Comparison of ENCODE assay signal across 17 cellular contexts in the genomic region with DNA sequence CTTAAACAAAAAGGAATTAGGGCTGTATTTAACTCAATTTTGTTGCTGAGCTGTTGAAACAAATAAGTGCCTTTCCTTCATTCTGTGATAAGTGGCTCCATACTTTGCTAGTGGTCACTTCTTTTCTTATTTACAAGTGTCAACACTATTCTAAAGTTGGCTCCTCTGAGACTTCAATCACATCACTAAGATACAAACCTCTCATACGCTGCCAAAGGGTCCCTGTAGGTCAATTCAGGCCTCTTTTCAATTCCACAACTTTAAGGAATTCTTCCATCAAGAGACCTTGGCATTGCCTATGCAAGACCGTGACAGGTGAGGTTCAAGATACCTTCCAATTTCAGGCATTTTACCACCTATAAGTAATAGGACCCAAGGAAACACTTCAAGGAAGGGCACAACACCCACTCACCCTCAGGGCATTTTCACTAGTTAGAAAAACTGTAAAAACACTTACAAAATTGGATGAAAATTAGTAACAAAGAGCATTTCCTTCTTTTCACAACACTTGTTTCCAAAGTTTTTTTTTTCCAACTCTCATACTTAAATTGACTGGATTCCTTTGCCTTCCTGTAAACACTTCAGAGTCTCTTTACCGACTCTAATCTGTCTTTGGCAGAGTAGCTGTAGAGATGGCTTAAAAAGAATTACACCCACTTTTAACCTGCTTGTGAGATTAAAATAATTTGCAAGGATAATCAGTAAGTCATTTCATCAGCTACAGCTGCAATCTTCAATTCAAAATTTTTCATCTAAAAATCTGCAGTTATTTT. TPM values are rescaled to one million over a fixed set of nuclear protein-coding genes. Genes with fewer than 3 reads are reported as not detected.
A peak's percentile ranks its signal among the peaks of the same experiment; 100 is the strongest.
DNase-seq lines count a peak whose midpoint lies in the region; ATAC-seq and TF ChIP-seq lines count a peak whose summit lies in the region.
"Had no signal": no experiment of that assay in that cellular context is flagged by ENCODE, and none has a peak within 500 bp of the region (broad histone marks: within the 10 kb centered on the region; RNA-seq: fewer than 3 reads in every experiment).

No MANE protein-coding gene starts in this region.

- no peaks in the 10 kb centered on the region for H3K9me3 Mint-ChIP-seq in effector memory CD8-positive, alpha-beta T cell

- H3K4me1 ChIP-seq in right cardiac atrium (ENCODE audit: control insufficient read depth, insufficient read depth, low read length) (no peaks in the 10 kb centered on the region), OCI-LY7 (ENCODE audit: insufficient read depth, low read length, poor library complexity, severe bottlenecking) (no peaks in the 10 kb centered on the region), thyroid gland (peaks cover 8 to 26% of the 10 kb centered on the region in 2 donors)
- H3K4me1 ChIP-seq: SJSA1 had no signal

- H3K9me2 ChIP-seq in OCI-LY7 (ENCODE audit: insufficient read depth, low read length) = no peaks in the 10 kb centered on the region

- peaks cover 0 to 11% of the 10 kb centered on the region in 2 donors for H3K4me1 Mint-ChIP-seq in effector memory CD8-positive, alpha-beta T cell (ENCODE audit: low read depth in 2 of 2)

- H3K4me3 ChIP-seq in right cardiac atrium (ENCODE audit: low read length) (no peak overlapping the region), OCI-LY7 (ENCODE audit: low read depth, low read length, poor library complexity, severe bottlenecking) (no peak overlapping the region), thyroid gland (replicated peaks in 1 of 3) (no peak overlapping the region)
- H3K4me3 ChIP-seq: SJSA1 had no signal

- CTCF ChIA-PET in OCI-LY7 (lab: Charles Lee; ENCODE audit: unreplicated experiment) = no interaction called here

- TSS peak; percentile 3 for BruUV-seq in OCI-LY7 (replicated peaks; lab: Mats Ljungman, UMichigan)

- DNase-seq in Right ventricle myocardium superior = no peak
- no peak for DNase-seq in right cardiac atrium
- no peak for DNase-seq in OCI-LY7 (ENCODE audit: low spot score)
- no peak for DNase-seq in effector memory CD8-positive, alpha-beta T cell
- no peak for DNase-seq in thyroid gland
- DNase-seq in NCI-H2196 (lab: John Stamatoyannopoulos, UW; ENCODE audit: unreplicated experiment) = no peak
- DNase-seq in hypothalamus (lab: John Stamatoyannopoulos, UW) = no peak
- DNase-seq in cerebellar nuclear complex (lab: John Stamatoyannopoulos, UW) = no peak
- DNase-seq: effector CD4-positive, alpha-beta T cell; left cardiac atrium; NCI-H1105 treated with DMSO at 0.1 percent for 48 hours; NCI-H345; stimulated activated CD4-positive, alpha-beta T cell treated with anti-CD3 and anti-CD28 coated beads, Interleukin-12 subunit alpha, Interleukin-12 subunit beta, amount 100 ng/mL, for 4 hours; stimulated activated naive CD4-positive, alpha-beta T cell treated with Interleukin-2 at 50 U/mL for 16 hours had no signal

- intact Hi-C loops in Right ventricle myocardium superior (cut with DNase I) = no loop called here
- intact Hi-C loops in right cardiac atrium (cut with DNase I) = no loop called here
- intact Hi-C loops in OCI-LY7 (cut with micrococcal nuclease; ENCODE audit: unreplicated experiment) = no loop called here
- intact Hi-C loops in thyroid gland (cut with DNase I) = no loop called here

- H3K27ac ChIP-seq in right cardiac atrium (ENCODE audit: low read length) = no peak overlapping the region
- no peak overlapping the region for H3K27ac ChIP-seq in OCI-LY7 (ENCODE audit: low read depth, low read length, poor library complexity, severe bottlenecking)
- peak overlapping the region; percentile 40 to 69 (median 54) for H3K27ac ChIP-seq in thyroid gland
- H3K27ac ChIP-seq: HL-60, KMS-11, SJSA1 had no signal

- TF ChIP-seq POLR2A in thyroid gland (IDR thresholded peaks at IDR 0.05) = no peak

- H3K9me3 ChIP-seq in right cardiac atrium (ENCODE audit: control insufficient read depth, low read length) (no peaks in the 10 kb centered on the region), OCI-LY7 (ENCODE audit: low read length) (no peaks in the 10 kb centered on the region), thyroid gland (no peaks in the 10 kb centered on the region)
- H3K9me3 ChIP-seq: SJSA1 had no signal

- H3K4me3 Mint-ChIP-seq in effector memory CD8-positive, alpha-beta T cell = no peak overlapping the region

- POLR2A ChIA-PET in OCI-LY7 (lab: Charles Lee) = no interaction called here

- ATAC-seq in Right ventricle myocardium superior (ENCODE audit: poor library complexity) = peak; percentile 32
- ATAC-seq in right cardiac atrium = no peak
- ATAC-seq in effector memory CD8-positive, alpha-beta T cell (replicated peaks) = no peak
- ATAC-seq: left cardiac atrium had no signal

- H2AFZ ChIP-seq in OCI-LY7 (ENCODE audit: low read length) = no peak overlapping the region

- 34% methylated on average over 3 of the region's 3 CpGs for WGBS in right cardiac atrium
- WGBS in thyroid gland, 2 donors = 31 to 37% methylated on average over 3 of the region's 3 CpGs

- peak overlapping the region; percentile 15 to 49 for H3K27ac Mint-ChIP-seq in effector memory CD8-positive, alpha-beta T cell

- peaks cover 19% of the 10 kb centered on the region for H3K36me3 Mint-ChIP-seq in effector memory CD8-positive, alpha-beta T cell (ENCODE audit: insufficient read depth)

- H3K4me2 ChIP-seq in OCI-LY7 (ENCODE audit: low read length) = no peak overlapping the region
- H3K4me2 ChIP-seq: KMS-11 had no signal

- TF ChIP-seq CTCF in OCI-LY7 (conservative IDR thresholded peaks at IDR 0.05; ENCODE audit: low read length) = no peak
- no peak for TF ChIP-seq CTCF in thyroid gland (IDR thresholded peaks at IDR 0.05)

- peaks cover 10% of the 10 kb centered on the region; the same call in 1 of the 2 replicates for H3K79me2 ChIP-seq in OCI-LY7 (ENCODE audit: insufficient read depth, low read depth, low read length)

- H3K27me3 Mint-ChIP-seq in effector memory CD8-positive, alpha-beta T cell = no peaks in the 10 kb centered on the region

- H3K36me3 ChIP-seq in OCI-LY7 (ENCODE audit: insufficient read depth, low read length) (peaks cover 61% of the 10 kb centered on the region), thyroid gland (no peaks in the 10 kb centered on the region)

- H4K20me1 ChIP-seq in OCI-LY7 (ENCODE audit: insufficient read depth, low read length) = peaks cover 8% of the 10 kb centered on the region; the same call in 1 of the 2 replicates

- H3K27me3 ChIP-seq in right cardiac atrium (ENCODE audit: control insufficient read depth, insufficient read depth) = no peaks in the 10 kb centered on the region
- H3K27me3 ChIP-seq in thyroid gland = no peaks in the 10 kb centered on the region
- H3K27me3 ChIP-seq: SJSA1 had no signal

RNA-seq across cellular contexts. Expression of a gene that starts 24.5 kb away (rescaled TPM):
- total RNA-seq in Right ventricle myocardium superior (111 TPM), right cardiac atrium (100 to 1,000 TPM; 108 to 122 (median 114) TPM), OCI-LY7 (2022) (369 and 410 TPM in 2 replicates), thyroid gland (100 to 1,000 TPM; 185 to 218 (median 204) TPM)
- polyA plus RNA-seq in right cardiac atrium = 77.0 TPM
- 270 and 443 TPM in 2 replicates for total RNA-seq in OCI-LY7 (2014; rRNA removed; shearing (Covaris generic))

Comparison
In these comparisons a context has a peak if more than half of its experiments do, and no peak if none do; other contexts are left out.
1. H3K27ac ChIP-seq: peak in thyroid gland (3 of 3); none in right cardiac atrium (single experiment) and OCI-LY7 (single experiment).